15 cellular contexts compared by ENCODE assay signal in genomic region chr3:188442430-188442829, GRCh38.
DNase-seq lines count a peak whose midpoint lies in the region; ATAC-seq and TF ChIP-seq lines count a peak whose summit lies in the region.
"Had no signal": no experiment of that assay in that cellular context is flagged by ENCODE, and none has a peak within 500 bp of the region (broad histone marks: within the 10 kb centered on the region; RNA-seq: fewer than 3 reads in every experiment).

No MANE protein-coding gene starts in this region.

- no peak for ATAC-seq in activated naive CD8-positive, alpha-beta T cell treated with anti-CD3 and anti-CD28 coated beads, Interleukin-2, amount 50 U/mL, for 24 hours
- no peak for ATAC-seq in GM18520 (IDR thresholded peaks at IDR 0.05; ENCODE audit: unreplicated experiment)
- ATAC-seq: GM23338, HCT116 had no signal

- peaks cover 62 to 82% (median 70%) of the 10 kb centered on the region in 3 donors for H3K4me1 Mint-ChIP-seq in IgD-negative memory B cell
- H3K4me1 Mint-ChIP-seq in activated naive CD8-positive, alpha-beta T cell treated with anti-CD3 and anti-CD28 coated beads, Interleukin-2, amount 50 U/mL, for 24 hours, result peaks cover 86% of the 10 kb centered on the region

- H3K27ac Mint-ChIP-seq in IgD-negative memory B cell, result peak overlapping the region; percentile 78 to 86 (median 86)
- peak overlapping the region; percentile 45 for H3K27ac Mint-ChIP-seq in activated naive CD8-positive, alpha-beta T cell treated with anti-CD3 and anti-CD28 coated beads, Interleukin-2, amount 50 U/mL, for 24 hours
- H3K27ac Mint-ChIP-seq: GM23338 had no signal

- TF ChIP-seq POLR2A in spleen (IDR thresholded peaks at IDR 0.05), result no peak

- no peak overlapping the region for H3K9ac ChIP-seq in BLaER1 treated with 17β-estradiol and CSF1 and Interleukin-3, amounts not matched to agents 10 nM and 100 nM
- H3K9ac ChIP-seq in colonic mucosa (ENCODE audit: low read depth in 2 of 2, low read length in 2 of 2), result no peak overlapping the region

- peaks cover 5 to 42% (median 33%) of the 10 kb centered on the region in 11 experiments; a peak in 21 of 22 replicates for H3K9me3 ChIP-seq in BLaER1 treated with 17β-estradiol and CSF1 and Interleukin-3, amounts not matched to agents 10 nM and 100 nM (replicated peaks in 1 of 11)
- peaks cover 0 to 4% (median 0%) of the 10 kb centered on the region in 8 donors for H3K9me3 ChIP-seq in spleen
- H3K9me3 ChIP-seq in colonic mucosa, result no peaks in the 10 kb centered on the region

- no peak overlapping the region for H3K4me3 ChIP-seq in BLaER1 treated with 17β-estradiol and CSF1 and Interleukin-3, amounts not matched to agents 10 nM and 100 nM
- no peak overlapping the region for H3K4me3 ChIP-seq in spleen
- H3K4me3 ChIP-seq in colonic mucosa, result no peak overlapping the region
- H3K4me3 ChIP-seq: GM23338, SK-N-MC had no signal

- DNase-seq in activated naive CD8-positive, alpha-beta T cell treated with anti-CD3 and anti-CD28 coated beads, Interleukin-2, amount 50 U/mL, for 24 hours, result no peak
- DNase-seq in spleen (no peak), glomerular visceral epithelial cell (ENCODE audit: extremely low spot score) (no peak), colonic mucosa (no peak)
- DNase-seq: KBM-7, NCI-H1436 treated with DMSO at 0.1 percent for 48 hours, NCI-H2081, NCI-H524, Right ventricle myocardium superior had no signal

- no peaks in the 10 kb centered on the region for H3K27me3 ChIP-seq in BLaER1 treated with 17β-estradiol and CSF1 and Interleukin-3, amounts not matched to agents 10 nM and 100 nM
- H3K27me3 ChIP-seq in spleen (replicated peaks in 1 of 7) (no peaks in the 10 kb centered on the region), colonic mucosa (no peaks in the 10 kb centered on the region)

- H3K36me3 ChIP-seq in BLaER1 treated with 17β-estradiol and CSF1 and Interleukin-3, amounts not matched to agents 10 nM and 100 nM, result peaks cover 0 to 20% (median 10%) of the 10 kb centered on the region in 11 experiments; a peak in 7 of 22 replicates
- H3K36me3 ChIP-seq in spleen (no peaks in the 10 kb centered on the region), colonic mucosa (no peaks in the 10 kb centered on the region)

- peak overlapping the region in 10 of 11 experiments; percentile 3 to 50 (median 28); a peak in 17 of 22 replicates for H3K4me2 ChIP-seq in BLaER1 treated with 17β-estradiol and CSF1 and Interleukin-3, amounts not matched to agents 10 nM and 100 nM
- H3K4me2 ChIP-seq: GM23338 had no signal

- peaks cover 0 to 5% (median 0%) of the 10 kb centered on the region in 3 donors for H3K9me3 Mint-ChIP-seq in IgD-negative memory B cell
- H3K9me3 Mint-ChIP-seq in activated naive CD8-positive, alpha-beta T cell treated with anti-CD3 and anti-CD28 coated beads, Interleukin-2, amount 50 U/mL, for 24 hours, result peaks cover 13% of the 10 kb centered on the region
- H3K9me3 Mint-ChIP-seq: GM23338 had no signal

- intact Hi-C loops in spleen (cut with DNase I; ENCODE audit: low total_unique reads), result no loop called here
- intact Hi-C loops in colonic mucosa (cut with DNase I), result no loop called here

- peaks cover 63 to 84% (median 75%) of the 10 kb centered on the region in 10 experiments for H3K4me1 ChIP-seq in BLaER1 treated with 17β-estradiol and CSF1 and Interleukin-3, amounts not matched to agents 10 nM and 100 nM
- H3K4me1 ChIP-seq in spleen (peaks cover 24 to 87% (median 51%) of the 10 kb centered on the region in 6 donors), colonic mucosa (no peaks in the 10 kb centered on the region)

- TF ChIP-seq CTCF in spleen (IDR thresholded peaks at IDR 0.05 in 8 of 11, conservative IDR thresholded peaks at IDR 0.05 in 3 of 11), result no peak
- no peak for TF ChIP-seq CTCF in colonic mucosa (IDR thresholded peaks at IDR 0.05)

- H3K27me3 Mint-ChIP-seq in IgD-negative memory B cell, result no peaks in the 10 kb centered on the region
- no peaks in the 10 kb centered on the region for H3K27me3 Mint-ChIP-seq in activated naive CD8-positive, alpha-beta T cell treated with anti-CD3 and anti-CD28 coated beads, Interleukin-2, amount 50 U/mL, for 24 hours

- WGBS in spleen, 5 donors, result 65 to 82% (median 76%) methylated on average over 8 of the region's 8 CpGs

- peak overlapping the region in 5 of 11 experiments; percentile 3 to 40 (median 24); a peak in 7 of 22 replicates for H3K27ac ChIP-seq in BLaER1 treated with 17β-estradiol and CSF1 and Interleukin-3, amounts not matched to agents 10 nM and 100 nM
- peak overlapping the region; percentile 0 to 86 (median 54) for H3K27ac ChIP-seq in spleen
- H3K27ac ChIP-seq in colonic mucosa, result no peak overlapping the region
- H3K27ac ChIP-seq: SK-N-MC had no signal

- peaks cover 4% of the 10 kb centered on the region for H3K36me3 Mint-ChIP-seq in IgD-negative memory B cell
- peaks cover 18% of the 10 kb centered on the region for H3K36me3 Mint-ChIP-seq in activated naive CD8-positive, alpha-beta T cell treated with anti-CD3 and anti-CD28 coated beads, Interleukin-2, amount 50 U/mL, for 24 hours (ENCODE audit: low read depth)

- no peaks in the 10 kb centered on the region for H4K20me1 ChIP-seq in BLaER1 treated with 17β-estradiol and CSF1 and Interleukin-3, amounts not matched to agents 10 nM and 100 nM

- peak overlapping the region; percentile 67 to 92 (median 88) for H3K4me3 Mint-ChIP-seq in IgD-negative memory B cell
- H3K4me3 Mint-ChIP-seq in activated naive CD8-positive, alpha-beta T cell treated with anti-CD3 and anti-CD28 coated beads, Interleukin-2, amount 50 U/mL, for 24 hours, result no peak overlapping the region
- H3K4me3 Mint-ChIP-seq: GM23338 had no signal
